ENCODE assay signal across 30 cellular contexts in the genomic region with DNA sequence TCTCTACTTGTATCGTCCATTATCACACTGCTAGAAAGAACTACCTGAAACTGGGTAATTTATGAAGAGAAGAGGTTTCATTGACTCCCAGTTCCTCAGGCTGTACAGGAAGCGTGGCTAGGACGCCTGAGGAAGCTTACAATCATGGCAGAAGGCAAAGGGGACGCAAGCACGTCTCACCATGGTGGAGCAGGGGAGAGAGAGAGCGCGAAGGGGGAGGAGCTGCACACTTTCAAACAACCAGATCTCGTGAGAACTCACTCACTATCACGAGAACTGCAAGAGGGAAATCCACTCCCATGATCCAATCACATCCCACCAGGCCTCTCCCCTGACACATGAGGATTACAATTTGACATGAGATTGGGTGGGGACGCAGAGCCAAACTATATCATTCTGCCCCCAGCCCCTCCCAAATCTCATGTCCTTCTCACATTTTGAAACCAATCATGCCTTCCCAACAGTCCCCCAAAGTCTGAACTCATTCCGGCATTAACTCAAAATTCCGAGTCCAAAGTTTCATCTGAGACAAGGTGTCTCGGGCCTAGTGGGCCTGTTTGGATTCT. TPM values are rescaled to one million over a fixed set of nuclear protein-coding genes. Genes with fewer than 3 reads are reported as not detected.
"Had no signal": no experiment of that assay in that cellular context is flagged by ENCODE, and none has a peak within 500 bp of the region (broad histone marks: within the 10 kb centered on the region; RNA-seq: fewer than 3 reads in every experiment).

No MANE protein-coding gene starts in this region.

- H3K36me3 Mint-ChIP-seq: activated naive CD8-positive, alpha-beta T cell treated with anti-CD3 and anti-CD28 coated beads for 36 hours had no signal

- H3K4me1 ChIP-seq: SJCRH30 had no signal

- H3K27ac ChIP-seq: brain microvascular endothelial cell, SJCRH30, SK-N-MC, WERI-Rb-1 had no signal

- H3K4me3 ChIP-seq: SJCRH30, SK-N-MC had no signal

- ATAC-seq: activated CD8-positive, alpha-beta T cell treated with anti-CD3 and anti-CD28 coated beads for 36 hours; activated T-cell treated with anti-CD3 and anti-CD28 coated beads, Interleukin-2, amount 50 U/mL, for 4 hours; activated T-helper 17 cell treated with anti-CD3 and anti-CD28 coated beads, Interleukin-2, amount 50 U/mL, for 72 hours; Panc1 had no signal

- H3K36me3 ChIP-seq: brain microvascular endothelial cell, SJCRH30, WERI-Rb-1 had no signal

- DNase-seq: activated CD4-positive, alpha-beta T cell treated with anti-CD3 and anti-CD28 coated beads for 1 hour; activated CD4-positive, alpha-beta T cell treated with anti-CD3 and anti-CD28 coated beads for 48 hours; activated CD4-positive, CD25-positive, alpha-beta regulatory T cell; activated CD8-positive, alpha-beta T cell treated with anti-CD3 and anti-CD28 coated beads for 36 hours; activated effector memory CD4-positive, alpha-beta T cell treated with anti-CD3 and anti-CD28 coated beads, Interleukin-2, amount 50 U/mL, for 16 hours; activated naive CD4-positive, alpha-beta T cell; activated naive CD4-positive, alpha-beta T cell treated with anti-CD3 and anti-CD28 coated beads, Interleukin-2, amount 50 U/mL, for 16 hours; activated naive CD8-positive, alpha-beta T cell treated with anti-CD3 and anti-CD28 coated beads for 36 hours; activated T-cell treated with anti-CD3 and anti-CD28 coated beads, Interleukin-2, amount 50 U/mL, for 4 hours; amniotic stem cell; brain microvascular endothelial cell; Karpas-422; KBM-7; NCI-H1105; NCI-H1436; NCI-H1694; NCI-H1930; NCI-H2081 treated with DMSO at 0.1 percent for 48 hours; NCI-H226; NCI-H446 treated with DMSO at 0.1 percent for 48 hours; NCI-H524 treated with DMSO at 0.1 percent for 48 hours; SHP77; SJCRH30; T1000; WERI-Rb-1 had no signal

- H3K9me3 ChIP-seq: SJCRH30 had no signal

- H3K4me1 Mint-ChIP-seq: activated T-helper 17 cell treated with anti-CD3 and anti-CD28 coated beads, Interleukin-2, amount 50 U/mL, for 72 hours; central memory CD8-positive, alpha-beta T cell had no signal

- H3K4me3 Mint-ChIP-seq: activated CD8-positive, alpha-beta T cell treated with anti-CD3 and anti-CD28 coated beads for 36 hours; activated naive CD8-positive, alpha-beta T cell treated with anti-CD3 and anti-CD28 coated beads for 36 hours; activated T-cell treated with anti-CD3 and anti-CD28 coated beads, Interleukin-2, amount 50 U/mL, for 4 hours; activated T-helper 17 cell treated with anti-CD3 and anti-CD28 coated beads, Interleukin-2, amount 50 U/mL, for 72 hours; central memory CD8-positive, alpha-beta T cell had no signal

- H3K27ac Mint-ChIP-seq: activated CD8-positive, alpha-beta T cell treated with anti-CD3 and anti-CD28 coated beads for 36 hours; activated naive CD8-positive, alpha-beta T cell treated with anti-CD3 and anti-CD28 coated beads for 36 hours; activated T-helper 17 cell treated with anti-CD3 and anti-CD28 coated beads, Interleukin-2, amount 50 U/mL, for 72 hours had no signal

RNA-seq across cellular contexts. Expression of a gene that starts 8.0 kb away (rescaled TPM):
- total RNA-seq: MCF 10A, SJCRH30 had no signal
